In genomic region chr11:131246589-131247164, GRCh38 we compare ENCODE assay signal across 8 cellular contexts.
DNase-seq lines count a peak whose midpoint lies in the region; ATAC-seq and TF ChIP-seq lines count a peak whose summit lies in the region.

No MANE protein-coding gene starts in this region.

- WGBS in esophagus muscularis mucosa: 58% methylated on average over 17 of the region's 17 CpGs

- H3F3A ChIP-seq in neural progenitor cell (ENCODE audit: low read depth): no peaks in the 10 kb centered on the region

- ATAC-seq in HG03097 (IDR thresholded peaks at IDR 0.05; ENCODE audit: low FRiP score, unreplicated experiment) (no peak), HG03521 (IDR thresholded peaks at IDR 0.05; ENCODE audit: unreplicated experiment) (no peak)

- peaks cover 0 to 16% (median 12%) of the 10 kb centered on the region in 4 donors for H3K4me1 ChIP-seq in esophagus muscularis mucosa
- H3K4me1 ChIP-seq in neural progenitor cell: peaks cover 12% of the 10 kb centered on the region

- TF ChIP-seq POLR2A in esophagus muscularis mucosa (IDR thresholded peaks at IDR 0.05; ENCODE audit: low read depth): no peak

- no peak overlapping the region for H3K27ac Mint-ChIP-seq in neural progenitor cell

- TF ChIP-seq CTCF in GM12873 (IDR thresholded peaks at IDR 0.05; ENCODE audit: insufficient read depth, low read depth, low read length, missing control alignments): peak; percentile 72
- no peak for TF ChIP-seq CTCF in esophagus muscularis mucosa (IDR thresholded peaks at IDR 0.05)
- TF ChIP-seq CTCF in neural progenitor cell (IDR thresholded peaks at IDR 0.05): peak; percentile 85

- no peak overlapping the region for H3K4me3 Mint-ChIP-seq in neural progenitor cell

- H3K27me3 Mint-ChIP-seq in neural progenitor cell (ENCODE audit: insufficient read depth, low read depth): peaks cover 9% of the 10 kb centered on the region

- H2AFZ ChIP-seq in neural progenitor cell (replicated peaks): no peak overlapping the region

- in situ Hi-C loops in ACHN (cut with HindIII; ENCODE audit: low pct_ligation_motif_present, low pct_unique_long_range_greater_than_20kb, low sequenced_read_pairs): no loop called here

- no peaks in the 10 kb centered on the region for H3K36me3 Mint-ChIP-seq in neural progenitor cell

- intact Hi-C loops in esophagus muscularis mucosa (cut with DNase I): no loop called here

- H3K36me3 ChIP-seq in esophagus muscularis mucosa (no peaks in the 10 kb centered on the region), neural progenitor cell (no peaks in the 10 kb centered on the region)

- H3K27ac ChIP-seq in esophagus muscularis mucosa (replicated peaks in 1 of 4) (no peak overlapping the region), neural progenitor cell (no peak overlapping the region)

- no peaks in the 10 kb centered on the region for H3K27me3 ChIP-seq in esophagus muscularis mucosa
- H3K27me3 ChIP-seq in neural progenitor cell: peaks cover 9% of the 10 kb centered on the region

- no peak for TF ChIP-seq EP300 in esophagus muscularis mucosa (IDR thresholded peaks at IDR 0.05)

- DNase-seq in NCI-H1048 (lab: John Stamatoyannopoulos, UW) (peak; percentile 19), esophagus muscularis mucosa (ENCODE audit: extremely low spot score) (peak; percentile 81), neural progenitor cell (ENCODE audit: low spot score) (peak; percentile 81), ACHN (no peak)
- DNase-seq in effector CD4-positive, alpha-beta T cell: no peak

- peaks cover 23% of the 10 kb centered on the region for H3K4me1 Mint-ChIP-seq in neural progenitor cell

- H3K4me2 ChIP-seq in neural progenitor cell: peak overlapping the region; percentile 60

- H3K9ac ChIP-seq in neural progenitor cell: no peak overlapping the region

- no peaks in the 10 kb centered on the region for H3K79me2 ChIP-seq in neural progenitor cell (ENCODE audit: low read depth)

- H3K9me3 ChIP-seq in esophagus muscularis mucosa: no peaks in the 10 kb centered on the region
- no peaks in the 10 kb centered on the region for H3K9me3 ChIP-seq in neural progenitor cell (ENCODE audit: low read depth)

- H3K4me3 ChIP-seq in esophagus muscularis mucosa (no peak overlapping the region), neural progenitor cell (no peak overlapping the region)

- no peaks in the 10 kb centered on the region for H4K20me1 ChIP-seq in neural progenitor cell (ENCODE audit: low read depth)

- H3K9me3 Mint-ChIP-seq in neural progenitor cell: no peaks in the 10 kb centered on the region

Comparison
In these comparisons a context has a peak if more than half of its experiments do, and no peak if none do; other contexts are left out.
1. CTCF ChIP-seq: peak in GM12873 (single experiment) and neural progenitor cell (single experiment); none in esophagus muscularis mucosa (0 of 3).
2. DNase-seq: peak in NCI-H1048 (single experiment), esophagus muscularis mucosa (single experiment) and neural progenitor cell (single experiment); none in ACHN (single experiment) and effector CD4-positive, alpha-beta T cell (single experiment).